ENCODE assay signal across 11 cellular contexts in the genomic region with DNA sequence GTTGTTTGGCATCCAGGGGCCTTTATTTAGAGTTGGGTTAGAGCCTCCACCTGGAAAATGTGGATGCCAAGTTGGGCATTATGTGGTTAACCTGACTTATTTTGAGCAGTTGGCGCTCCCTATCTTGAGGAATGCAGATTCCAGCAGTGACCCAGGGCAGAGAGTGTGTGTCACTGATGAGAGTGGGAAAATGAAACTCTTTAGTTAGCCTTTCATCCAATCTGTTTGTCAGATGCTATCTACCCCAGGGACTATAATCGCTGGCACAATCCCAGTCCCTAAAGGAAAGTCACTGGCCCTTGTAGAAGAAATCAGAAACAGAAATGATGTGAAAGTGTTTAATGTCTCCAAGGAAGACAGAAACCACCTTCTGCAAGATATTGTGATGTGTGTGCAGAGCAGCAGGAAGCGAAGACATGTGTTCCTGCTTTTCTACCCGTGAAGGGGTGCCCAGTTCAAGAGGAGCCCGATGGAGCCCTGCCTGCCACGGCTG. TPM values are rescaled to one million over a fixed set of nuclear protein-coding genes. Genes with fewer than 3 reads are reported as not detected.
DNase-seq lines count a peak whose midpoint lies in the region; ATAC-seq and TF ChIP-seq lines count a peak whose summit lies in the region.
"Had no signal": no experiment of that assay in that cellular context is flagged by ENCODE, and none has a peak within 500 bp of the region (broad histone marks: within the 10 kb centered on the region; RNA-seq: fewer than 3 reads in every experiment).

No MANE protein-coding gene starts in this region.

- intact Hi-C loops in CD8-positive, alpha-beta T cell (cut with DNase I, micrococcal nuclease) = no loop called here
- intact Hi-C loops in vagina (cut with DNase I) = no loop called here

- no peak overlapping the region for H3K4me3 ChIP-seq in CD8-positive, alpha-beta T cell (ENCODE audit: low read depth, low read length)
- H3K4me3 ChIP-seq in coronary artery (peak overlapping the region; percentile 37), vagina (no peak overlapping the region)
- H3K4me3 ChIP-seq: esophagus squamous epithelium had no signal

- no peaks in the 10 kb centered on the region for H3K36me3 Mint-ChIP-seq in CD8-positive, alpha-beta T cell
- no peaks in the 10 kb centered on the region for H3K36me3 Mint-ChIP-seq in naive thymus-derived CD8-positive, alpha-beta T cell
- H3K36me3 Mint-ChIP-seq: natural killer cell treated with Interleukin-12 subunit alpha and Interleukin-12 subunit beta and Interleukin-15 and Interleukin-18, amount 100 ng/mL, for 72 hours had no signal

- H3K27ac ChIP-seq in CD8-positive, alpha-beta T cell (ENCODE audit: low read depth, low read length) = no peak overlapping the region
- H3K27ac ChIP-seq in coronary artery (peak overlapping the region in 1 of 2 donors; percentile 33), vagina (no peak overlapping the region)

- CTCF ChIA-PET in CD8-positive, alpha-beta T cell (lab: Charles Lee) = interaction anchor here (1.0 to 6.1 kb wide), 4 partner anchors 22 to 72 kb away, joined by 3 to 34 read pairs (median 4); no protein-coding TSS in a partner anchor

- H3K36me3 ChIP-seq in CD8-positive, alpha-beta T cell (ENCODE audit: insufficient read depth, low read length) = no peaks in the 10 kb centered on the region
- H3K36me3 ChIP-seq in vagina = no peaks in the 10 kb centered on the region
- H3K36me3 ChIP-seq: esophagus squamous epithelium had no signal

- TF ChIP-seq POLR2A in vagina (IDR thresholded peaks at IDR 0.05) = no peak

- TF ChIP-seq CTCF in CD8-positive, alpha-beta T cell (IDR thresholded peaks at IDR 0.05) = no peak
- TF ChIP-seq CTCF in coronary artery (IDR thresholded peaks at IDR 0.05) = no peak
- no peak for TF ChIP-seq CTCF in vagina (IDR thresholded peaks at IDR 0.05)

- H3K9me3 ChIP-seq in CD8-positive, alpha-beta T cell (ENCODE audit: low read length) = no peaks in the 10 kb centered on the region
- no peaks in the 10 kb centered on the region for H3K9me3 ChIP-seq in vagina
- H3K9me3 ChIP-seq: esophagus squamous epithelium had no signal

- no peak for DNase-seq in CD8-positive, alpha-beta T cell
- DNase-seq in LHCN-M2 (ENCODE audit: low read depth) (peak; percentile 83), coronary artery (ENCODE audit: low spot score) (no peak), vagina (ENCODE audit: extremely low spot score in 2 of 2) (no peak)
- peak in 1 of 10 donors; percentile 28 for DNase-seq in naive thymus-derived CD8-positive, alpha-beta T cell
- DNase-seq: esophagus squamous epithelium, NCI-H187 had no signal

- no peaks in the 10 kb centered on the region for H3K27me3 Mint-ChIP-seq in CD8-positive, alpha-beta T cell (ENCODE audit: low read depth)
- no peaks in the 10 kb centered on the region for H3K27me3 Mint-ChIP-seq in naive thymus-derived CD8-positive, alpha-beta T cell
- H3K27me3 Mint-ChIP-seq: natural killer cell treated with Interleukin-12 subunit alpha and Interleukin-12 subunit beta and Interleukin-15 and Interleukin-18, amount 100 ng/mL, for 72 hours had no signal

- peaks cover 23% of the 10 kb centered on the region for H3K4me1 Mint-ChIP-seq in CD8-positive, alpha-beta T cell (ENCODE audit: low read depth)
- peaks cover 7 to 30% (median 27%) of the 10 kb centered on the region in 4 donors for H3K4me1 Mint-ChIP-seq in naive thymus-derived CD8-positive, alpha-beta T cell

- no peaks in the 10 kb centered on the region for H3K27me3 ChIP-seq in CD8-positive, alpha-beta T cell (ENCODE audit: insufficient read depth, low read length)
- H3K27me3 ChIP-seq in vagina = no peaks in the 10 kb centered on the region
- H3K27me3 ChIP-seq: esophagus squamous epithelium had no signal

- peak overlapping the region; percentile 58 for H3K4me3 Mint-ChIP-seq in CD8-positive, alpha-beta T cell
- peak overlapping the region; percentile 11 to 74 (median 52) for H3K4me3 Mint-ChIP-seq in naive thymus-derived CD8-positive, alpha-beta T cell
- H3K4me3 Mint-ChIP-seq: natural killer cell treated with Interleukin-12 subunit alpha and Interleukin-12 subunit beta and Interleukin-15 and Interleukin-18, amount 100 ng/mL, for 72 hours had no signal

- POLR2A ChIA-PET in CD8-positive, alpha-beta T cell (lab: Charles Lee) = no interaction called here
- POLR2A ChIA-PET in naive thymus-derived CD8-positive, alpha-beta T cell (lab: Charles Lee) = interaction anchor here (0.8 to 0.9 kb wide), 2 partner anchors 10 to 54 kb away, joined by 3 read pairs; a partner anchor contains a TSS

- H3K4me1 ChIP-seq in CD8-positive, alpha-beta T cell (ENCODE audit: insufficient read depth, low read length) = peaks cover 9% of the 10 kb centered on the region
- peaks cover 21% of the 10 kb centered on the region for H3K4me1 ChIP-seq in vagina

- H3K9me3 Mint-ChIP-seq in CD8-positive, alpha-beta T cell = no peaks in the 10 kb centered on the region
- H3K9me3 Mint-ChIP-seq in naive thymus-derived CD8-positive, alpha-beta T cell = no peaks in the 10 kb centered on the region
- H3K9me3 Mint-ChIP-seq: natural killer cell treated with Interleukin-12 subunit alpha and Interleukin-12 subunit beta and Interleukin-15 and Interleukin-18, amount 100 ng/mL, for 72 hours had no signal

- no peak overlapping the region for H3K27ac Mint-ChIP-seq in CD8-positive, alpha-beta T cell
- H3K27ac Mint-ChIP-seq in naive thymus-derived CD8-positive, alpha-beta T cell = peak overlapping the region in 8 of 10 donors; percentile 43 to 84 (median 72)
- H3K27ac Mint-ChIP-seq: natural killer cell treated with Interleukin-12 subunit alpha and Interleukin-12 subunit beta and Interleukin-15 and Interleukin-18, amount 100 ng/mL, for 72 hours had no signal

- ATAC-seq in CD8-positive, alpha-beta T cell = peak; percentile 29
- ATAC-seq in naive thymus-derived CD8-positive, alpha-beta T cell = peak; percentile 65 to 81
- no peak for ATAC-seq in GM18861 (IDR thresholded peaks at IDR 0.05; ENCODE audit: unreplicated experiment)
- no peak for ATAC-seq in GM21381 (IDR thresholded peaks at IDR 0.05; ENCODE audit: unreplicated experiment)
- ATAC-seq in GM18502 (IDR thresholded peaks at IDR 0.05; ENCODE audit: poor library complexity, unreplicated experiment) = no peak
- ATAC-seq: natural killer cell treated with Interleukin-12 subunit alpha and Interleukin-12 subunit beta and Interleukin-15 and Interleukin-18, amount 100 ng/mL, for 72 hours had no signal

RNA-seq across cellular contexts. Expression of a gene that starts 10.2 kb away (rescaled TPM):
- 10 to 100 TPM; 55.0 to 57.8 TPM for total RNA-seq in CD8-positive, alpha-beta T cell
- 79.2 and 92.7 TPM in 2 replicates for total RNA-seq in LHCN-M2 (2014; rRNA removed)
- polyA plus RNA-seq in LHCN-M2 (2012) = 108 TPM
- 10 to 100 TPM; 65.3 to 68.1 TPM for total RNA-seq in naive thymus-derived CD8-positive, alpha-beta T cell
- 10 to 100 TPM; 40.6 to 87.3 (median 45.1) TPM for polyA plus RNA-seq in naive thymus-derived CD8-positive, alpha-beta T cell
- 103 TPM for total RNA-seq in vagina

RNA-seq across cellular contexts. Expression of a gene that starts 21.9 kb away (rescaled TPM):
- not detected for total RNA-seq in CD8-positive, alpha-beta T cell
- total RNA-seq in LHCN-M2 (2014; rRNA removed) (not detected in 2 replicates), vagina (not detected)
- not detected for polyA plus RNA-seq in LHCN-M2 (2012)
- under 1 TPM in 1 of 2 experiments, not detected in 1; 0.13 TPM for total RNA-seq in naive thymus-derived CD8-positive, alpha-beta T cell
- under 1 TPM; 0.17 to 0.43 (median 0.30) TPM for polyA plus RNA-seq in naive thymus-derived CD8-positive, alpha-beta T cell
- total RNA-seq: esophagus squamous epithelium; natural killer cell treated with Interleukin-12 subunit alpha and Interleukin-12 subunit beta and Interleukin-15 and Interleukin-18, amount 100 ng/mL, for 72 hours had no signal

RNA-seq across cellular contexts. Expression of a gene that starts 30.2 kb away (rescaled TPM):
- total RNA-seq in CD8-positive, alpha-beta T cell = not detected
- total RNA-seq in LHCN-M2 (2014; rRNA removed) (0.19 and 0.40 TPM in 2 replicates), vagina (37.1 TPM)
- polyA plus RNA-seq in LHCN-M2 (2012) = 1.9 TPM
- not detected for total RNA-seq in naive thymus-derived CD8-positive, alpha-beta T cell
- under 1 TPM in 1 of 3 donors, not detected in 2; 0.36 TPM for polyA plus RNA-seq in naive thymus-derived CD8-positive, alpha-beta T cell
- total RNA-seq: natural killer cell treated with Interleukin-12 subunit alpha and Interleukin-12 subunit beta and Interleukin-15 and Interleukin-18, amount 100 ng/mL, for 72 hours had no signal

RNA-seq across cellular contexts. Expression of a gene that starts 53.4 kb away (rescaled TPM):
- total RNA-seq in CD8-positive, alpha-beta T cell = 10 to 100 TPM in 1 of 2 experiments, 1 to 10 TPM in 1; 8.0 to 10.2 TPM
- 10.9 and 13.5 TPM in 2 replicates for total RNA-seq in LHCN-M2 (2014; rRNA removed)
- 14.8 TPM for polyA plus RNA-seq in LHCN-M2 (2012)
- 1 to 10 TPM; 3.8 to 5.5 TPM for total RNA-seq in naive thymus-derived CD8-positive, alpha-beta T cell
- polyA plus RNA-seq in naive thymus-derived CD8-positive, alpha-beta T cell = 1 to 10 TPM; 2.8 to 9.1 (median 5.1) TPM
- total RNA-seq in vagina = 7.6 TPM

Comparison
In these comparisons a context has a peak if more than half of its experiments do, and no peak if none do; other contexts are left out.
1. ATAC-seq: peak in CD8-positive, alpha-beta T cell (single experiment) and naive thymus-derived CD8-positive, alpha-beta T cell (2 of 2); none in GM18861 (single experiment), GM21381 (single experiment) and GM18502 (single experiment).
2. RNA of a gene that starts 30.2 kb away (total RNA-seq): 37.1 TPM in vagina (single experiment); 0.19 to 0.40 TPM in LHCN-M2, not detected in CD8-positive, alpha-beta T cell and not detected in naive thymus-derived CD8-positive, alpha-beta T cell; every median in the first group is over 10 times any median in the second.